Comparison of ENCODE assay signal across 7 cellular contexts in the genomic region with DNA sequence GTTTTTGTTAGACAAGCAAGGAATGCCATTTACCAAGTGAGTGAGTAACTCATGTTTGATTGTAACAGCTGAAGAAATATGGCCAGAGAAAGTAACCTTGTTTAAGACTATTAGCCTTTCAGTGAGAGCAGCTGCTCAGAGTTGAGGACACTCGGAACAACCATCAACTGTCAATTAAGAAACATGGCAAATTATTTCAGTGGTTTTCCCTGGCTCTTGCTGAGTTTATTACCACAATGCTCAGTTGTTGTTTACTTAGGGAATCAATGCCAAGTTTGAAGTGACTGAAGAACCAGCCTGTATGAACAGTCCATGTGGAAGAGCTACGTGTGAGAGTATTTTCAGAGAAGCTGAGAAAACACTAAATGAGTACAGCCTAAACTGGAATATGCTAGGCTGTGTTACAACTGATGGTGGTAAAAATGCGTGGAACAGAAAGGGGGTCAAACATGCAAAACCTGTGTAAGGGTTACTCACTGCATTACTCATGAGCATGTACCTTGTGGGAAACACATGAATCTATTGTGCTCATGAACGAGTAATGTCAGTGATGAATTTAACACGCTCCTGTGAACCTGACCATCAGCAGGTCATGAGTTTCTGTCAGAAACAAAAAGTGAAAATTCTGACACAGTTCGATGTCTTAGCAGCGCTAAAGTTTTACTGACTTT. TPM values are rescaled to one million over a fixed set of nuclear protein-coding genes. Genes with fewer than 3 reads are reported as not detected.
A peak's percentile ranks its signal among the peaks of the same experiment; 100 is the strongest.
DNase-seq lines count a peak whose midpoint lies in the region; ATAC-seq, FAIRE-seq and TF ChIP-seq lines count a peak whose summit lies in the region.

No MANE protein-coding gene starts in this region.

- H3K9me1 ChIP-seq in K562 (ENCODE audit: control insufficient read depth, insufficient read depth, low read length), result no peaks in the 10 kb centered on the region

- no peak overlapping the region for H2AFZ ChIP-seq in K562 (ENCODE audit: low read depth, low read length)

- H3K27me3 ChIP-seq in K562 (ENCODE audit: control insufficient read depth in 2 of 2, insufficient read depth in 2 of 2, low read length in 2 of 2) (no peaks in the 10 kb centered on the region), ascending aorta (no peaks in the 10 kb centered on the region)

- WGBS in K562 (ENCODE audit: insufficient coverage, low coverage, missing lambda C conversion rate), result 81% methylated on average over 7 of the region's 7 CpGs

- intact Hi-C loops in K562 (cut with micrococcal nuclease) (no loop called here), ascending aorta (cut with DNase I) (no loop called here)

- POLR2A ChIA-PET in K562 (lab: Yijun Ruan, JAX), result interaction anchor here (0.6 kb wide), 2 partner anchors 9 to 13 kb away, joined by 3 read pairs; no protein-coding TSS in a partner anchor

- peak; percentile 56 for FAIRE-seq in K562 (lab: Jason Lieb, UNC)

- H3K79me2 ChIP-seq in K562 (ENCODE audit: control insufficient read depth, insufficient read depth, low read length), result peaks cover 88% of the 10 kb centered on the region

- TF ChIP-seq CTCF in GM13977 (IDR thresholded peaks at IDR 0.05; ENCODE audit: extremely low read depth, insufficient read depth, missing control alignments) (no peak), K562 (IDR thresholded peaks at IDR 0.05 in 2 of 3, conservative IDR thresholded peaks at IDR 0.05 in 1 of 3; ENCODE audit: insufficient read depth in 2 of 3, low read depth in 1 of 3, low read length in 3 of 3) (no peak), ascending aorta (IDR thresholded peaks at IDR 0.05) (no peak)

- no peak for TF ChIP-seq EP300 in K562 (IDR thresholded peaks at IDR 0.05; ENCODE audit: low read length)

- H3K4me3 ChIP-seq in K562 (no peak overlapping the region), ascending aorta (no peak overlapping the region)

- no peak for TF ChIP-seq RAD21 in K562 (CRISPR knock-in tag; conservative IDR thresholded peaks at IDR 0.05 in 1 of 2, IDR thresholded peaks at IDR 0.05 in 1 of 2)

- no TSS peak for BruUV-seq in K562 (replicated peaks; lab: Mats Ljungman, UMichigan)

- H3K36me3 ChIP-seq in K562 (ENCODE audit: control insufficient read depth, insufficient read depth, low read length), result peaks cover 3% of the 10 kb centered on the region; the same call in 1 of the 3 replicates
- H3K36me3 ChIP-seq in ascending aorta, result no peaks in the 10 kb centered on the region

- CTCF ChIA-PET in K562 (lab: Yijun Ruan, JAX; ENCODE audit: low intra/inter-chr PET ratio), result no interaction called here

- peak; percentile 79 for ATAC-seq in GM21526 (IDR thresholded peaks at IDR 0.05; ENCODE audit: low FRiP score, unreplicated experiment)
- no peak for ATAC-seq in K562

- peaks cover 3 to 12% of the 10 kb centered on the region in 2 experiments; a peak in 2 of 5 replicates for H3K4me1 ChIP-seq in K562 (replicated peaks in 1 of 2; ENCODE audit: control insufficient read depth in 2 of 2, insufficient read depth in 2 of 2, low read length in 2 of 2)
- peaks cover 15 to 34% of the 10 kb centered on the region in 2 donors for H3K4me1 ChIP-seq in ascending aorta

- TF ChIP-seq POLR2A in K562 (conservative IDR thresholded peaks at IDR 0.05), result no peak

- peak; percentile 74 for DNase-seq in GM13977 (ENCODE audit: low spot score)
- peak; percentile 34 for DNase-seq in HT-29 (ENCODE audit: low spot score)
- no peak for DNase-seq in K562 (ENCODE audit: extremely low read depth in 1 of 4, low spot score in 3 of 4)
- DNase-seq in medulla oblongata (ENCODE audit: extremely low spot score), result peak; percentile 37
- no peak for DNase-seq in ascending aorta (ENCODE audit: low spot score in 2 of 2)
- DNase-seq in superior temporal gyrus (ENCODE audit: extremely low spot score), result no peak

- H4K20me1 ChIP-seq in K562 (replicated peaks; ENCODE audit: control insufficient read depth, insufficient read depth, low read length), result no peaks in the 10 kb centered on the region; the same call in 1 of the 2 replicates

- H3K9me3 ChIP-seq in K562 (replicated peaks; ENCODE audit: control insufficient read depth, insufficient read depth, low read depth, low read length), result no peaks in the 10 kb centered on the region
- no peaks in the 10 kb centered on the region for H3K9me3 ChIP-seq in ascending aorta

- in situ Hi-C loops in GM13977 (cut with MboI; ENCODE audit: low pct_unique_long_range_greater_than_20kb, low sequenced_read_pairs, unreplicated experiment), result no loop called here
- in situ Hi-C loops in K562 (cut with MboI), result no loop called here

- no peak overlapping the region for H3K9ac ChIP-seq in K562 (ENCODE audit: insufficient read depth in 1 of 2, low read depth in 2 of 2, low read length in 2 of 2)

- H3K4me2 ChIP-seq in K562 (ENCODE audit: insufficient read depth, low read length), result no peak overlapping the region

- no peak overlapping the region for H3K27ac ChIP-seq in K562 (ENCODE audit: extremely low read depth, low read depth, low read length)
- peak overlapping the region in 1 of 2 donors; percentile 52 for H3K27ac ChIP-seq in ascending aorta

TF ChIP-seq in K562, 482 proteins besides CTCF, POLR2A, EP300 and RAD21 (continues in another document):
- TF ChIP-seq ZNF699 (CRISPR knock-in tag; IDR thresholded peaks at IDR 0.05; ENCODE audit: insufficient replicate concordance), result no peak

RNA-seq across cellular contexts. Expression of a gene that starts 33.7 kb away (rescaled TPM):
- 12.0 and 12.5 TPM in 2 replicates for total RNA-seq in HT-29 (2014; rRNA removed; shearing (Covaris generic))
- 12.0 and 26.6 TPM in 2 replicates for total RNA-seq in K562 (2011; cell fraction: chromatin; rRNA removed; ENCODE audit: low replicate concordance)
- 8.8 and 10.1 TPM in 2 replicates for total RNA-seq in K562 (2011; cell fraction: nucleolus; rRNA removed)
- total RNA-seq in K562 (2011; cell fraction: nucleoplasm; rRNA removed), result 17.5 and 28.5 TPM in 2 replicates
- total RNA-seq in K562 (2014; rRNA removed), result 20.5 and 22.2 TPM in 2 replicates
- total RNA-seq in K562 (2014; rRNA removed; fragmentation: Illumina TruSeq; extraction: Trizol), result 38.7 and 44.2 TPM in 2 replicates
- 35.6 and 38.0 TPM in 2 replicates for total RNA-seq in K562 (2015; rRNA removed; fragmentation: Illumina TruSeq; extraction: Trizol)
- total RNA-seq in K562 (2021), result 29.4 and 30.8 TPM in 2 replicates
- 29.3 and 40.5 TPM in 2 replicates for polyA plus RNA-seq in K562 (2011; rRNA removed)
- polyA plus RNA-seq in K562 (2011; cell fraction: cytosol; rRNA removed), result 9.9 and 17.5 TPM in 2 replicates
- polyA plus RNA-seq in K562 (2011; cell fraction: nucleus; rRNA removed), result 8.6 and 13.7 TPM in 2 replicates
- polyA plus RNA-seq in K562 (2012), result 21.4 and 28.1 TPM in 2 replicates
- 27.6 and 31.3 TPM in 2 replicates for polyA plus RNA-seq in K562 (2014; fragmentation: Illumina TruSeq; extraction: Trizol)
- polyA plus RNA-seq in K562 (2014; fragmentation: Nextera tagmentation; extraction: Ambion mirVana), result 10 to 100 TPM in 1 of 2 experiments, 1 to 10 TPM in 1; 9.3 to 11.9 TPM
- 15.5 and 19.2 TPM in 2 replicates for polyA plus RNA-seq in K562 (2014; rRNA removed)
- 67.1 and 72.1 TPM in 2 replicates for polyA minus RNA-seq in K562 (2011; rRNA and poly(A)+ RNA removed)
- polyA minus RNA-seq in K562 (2011; cell fraction: cytosol; rRNA and poly(A)+ RNA removed), result 15.6 and 21.8 TPM in 2 replicates
- 10.1 and 17.4 TPM in 2 replicates for polyA minus RNA-seq in K562 (2011; cell fraction: nucleus; rRNA and poly(A)+ RNA removed)
- 35.8 TPM for total RNA-seq in ascending aorta

Comparison
In these comparisons a context has a peak if more than half of its experiments do, and no peak if none do; other contexts are left out.
1. DNase-seq: peak in GM13977 (single experiment), HT-29 (single experiment) and medulla oblongata (single experiment); none in K562 (0 of 4), ascending aorta (0 of 2) and superior temporal gyrus (single experiment).